Comparison of ENCODE assay signal across 11 cellular contexts in genomic region chrX:85115252-85115651, GRCh38.
DNase-seq lines count a peak whose midpoint lies in the region; ATAC-seq and TF ChIP-seq lines count a peak whose summit lies in the region.
"Had no signal": no experiment of that assay in that cellular context is flagged by ENCODE, and none has a peak within 500 bp of the region (broad histone marks: within the 10 kb centered on the region; RNA-seq: fewer than 3 reads in every experiment).

No MANE protein-coding gene starts in this region.

- ATAC-seq in GM18868 (IDR thresholded peaks at IDR 0.05; ENCODE audit: unreplicated experiment) = no peak

- peaks cover 9% of the 10 kb centered on the region for H3K4me1 Mint-ChIP-seq in nephron progenitor cell
- H3K4me1 Mint-ChIP-seq: CD8-positive, alpha-beta memory T cell had no signal

- H3K27ac Mint-ChIP-seq in nephron progenitor cell = peak overlapping the region; percentile 33
- H3K27ac Mint-ChIP-seq: CD8-positive, alpha-beta memory T cell had no signal

- H3K9me3 Mint-ChIP-seq in nephron progenitor cell = peaks cover 24% of the 10 kb centered on the region
- H3K9me3 Mint-ChIP-seq: CD8-positive, alpha-beta memory T cell had no signal

- H3K27me3 Mint-ChIP-seq in nephron progenitor cell (ENCODE audit: low read depth, poor library complexity) = no peaks in the 10 kb centered on the region

- no peaks in the 10 kb centered on the region for H3K36me3 Mint-ChIP-seq in nephron progenitor cell (ENCODE audit: low read depth)
- H3K36me3 Mint-ChIP-seq: CD8-positive, alpha-beta memory T cell had no signal

- peak in 2 of 3 experiments; percentile 24 to 76 for DNase-seq in NCI-H1417 (lab: John Stamatoyannopoulos, UW)
- DNase-seq in NCI-H1417 treated with DMSO at 0.1 percent for 48 hours (lab: John Stamatoyannopoulos, UW) = no peak
- DNase-seq in NCI-H748 (lab: John Stamatoyannopoulos, UW; ENCODE audit: unreplicated experiment) = peak; percentile 26
- no peak for DNase-seq in NCI-H748 treated with DMSO at 0.1 percent for 48 hours (lab: John Stamatoyannopoulos, UW)
- peak; percentile 2 for DNase-seq in NCI-H345 treated with DMSO at 0.1 percent for 48 hours (lab: John Stamatoyannopoulos, UW; ENCODE audit: unreplicated experiment)
- DNase-seq in nephron progenitor cell = no peak
- DNase-seq: 8988T; AML-193; CD8-positive, alpha-beta memory T cell; GF-D8 had no signal

- H3K4me3 Mint-ChIP-seq in nephron progenitor cell = no peak overlapping the region
- H3K4me3 Mint-ChIP-seq: CD8-positive, alpha-beta memory T cell had no signal

- no peak for TF ChIP-seq CTCF in nephron progenitor cell (IDR thresholded peaks at IDR 0.05)

Comparison
In these comparisons a context has a peak if more than half of its experiments do, and no peak if none do; other contexts are left out.
1. DNase-seq: peak in NCI-H1417 (2 of 3), NCI-H748 (single experiment) and NCI-H345 treated with DMSO at 0.1 percent for 48 hours (single experiment); none in NCI-H1417 treated with DMSO at 0.1 percent for 48 hours (single experiment), NCI-H748 treated with DMSO at 0.1 percent for 48 hours (single experiment) and nephron progenitor cell (single experiment).